ENCODE assay signal across 1 cellular context in genomic region chr3:51391075-51391565, GRCh38.
TF ChIP-seq lines count a peak whose summit lies in the region.

RBM15B (plus strand) TSS chr3:51391285; CDS start chr3:51391400, 115 bp downstream.

TF ChIP-seq in GM12878, 131 proteins besides CTCF, POLR2A, EP300 and RAD21 (continued from another document and continues in another):
- no peak for TF ChIP-seq SPI1 (IDR thresholded peaks at IDR 0.05; ENCODE audit: borderline replicate concordance, insufficient read depth, low read depth, low read length)
- TF ChIP-seq STAT1 (conservative IDR thresholded peaks at IDR 0.05) = no peak
- peak; percentile 98 for TF ChIP-seq YY1 (IDR thresholded peaks at IDR 0.05; ENCODE audit: low read depth, low read length)
- TF ChIP-seq BCL11A (IDR thresholded peaks at IDR 0.05; ENCODE audit: low read depth, low read length) = no peak
- no peak for TF ChIP-seq CHD1 (IDR thresholded peaks at IDR 0.05; ENCODE audit: low read depth, low read length)
- no peak for TF ChIP-seq ETV6 (conservative IDR thresholded peaks at IDR 0.05 in 1 of 2, IDR thresholded peaks at IDR 0.05 in 1 of 2; ENCODE audit: borderline replicate concordance in 1 of 2, low read depth in 1 of 2)
- TF ChIP-seq RELA (IDR thresholded peaks at IDR 0.05; ENCODE audit: borderline replicate concordance, partially characterized antibody) = peak; percentile 32
- TF ChIP-seq POU2F2 (IDR thresholded peaks at IDR 0.05; ENCODE audit: borderline replicate concordance, low read depth, low read length) = peak; percentile 45; the same call in 1 of the 3 replicates
- TF ChIP-seq IRF3 (IDR thresholded peaks at IDR 0.05) = no peak
- peak; percentile 68; the same call in 1 of the 2 replicates for TF ChIP-seq RUNX3 (IDR thresholded peaks at IDR 0.05; ENCODE audit: low read length)
- TF ChIP-seq SREBF1 (IDR thresholded peaks at IDR 0.05; ENCODE audit: low read length) = 0 out of 2 replicates have a peak, but pooled peaks have one; percentile 30
- TF ChIP-seq MYB (IDR thresholded peaks at IDR 0.05; ENCODE audit: borderline replicate concordance, low read depth, low read length) = no peak
- TF ChIP-seq POLR2AphosphoS2 (IDR thresholded peaks at IDR 0.05; ENCODE audit: low read depth, low read length) = peak; percentile 69; the same call in 1 of the 2 replicates
- TF ChIP-seq SMAD1 (IDR thresholded peaks at IDR 0.05; ENCODE audit: low read depth, partially characterized antibody) = no peak
- TF ChIP-seq IRF4 (IDR thresholded peaks at IDR 0.05; ENCODE audit: low read depth, low read length) = no peak
- TF ChIP-seq JUND (IDR thresholded peaks at IDR 0.05; ENCODE audit: low read depth, low read length) = peak; percentile 44; the same call in 1 of the 2 replicates
- no peak for TF ChIP-seq E4F1 (IDR thresholded peaks at IDR 0.05; ENCODE audit: borderline replicate concordance, partially characterized antibody)
- TF ChIP-seq REST (IDR thresholded peaks at IDR 0.05; ENCODE audit: low read depth, low read length) = 0 out of 2 replicates have a peak, but pooled peaks have one; percentile 4
- no peak for TF ChIP-seq SMAD5 (IDR thresholded peaks at IDR 0.05; ENCODE audit: low read depth)
- TF ChIP-seq TCF12 (IDR thresholded peaks at IDR 0.05; ENCODE audit: low read depth, low read length) = peak; percentile 43; the same call in 1 of the 2 replicates
- TF ChIP-seq FOS (IDR thresholded peaks at IDR 0.05; ENCODE audit: borderline replicate concordance, extremely low read depth, insufficient read length) = no peak
- TF ChIP-seq NBN (IDR thresholded peaks at IDR 0.05) = 0 out of 2 replicates have a peak, but pooled peaks have one; percentile 54
- TF ChIP-seq BCL3 (IDR thresholded peaks at IDR 0.05; ENCODE audit: borderline replicate concordance, insufficient read depth, low read depth, low read length, poor library complexity, severe bottlenecking) = peak; percentile 19
- TF ChIP-seq POLR2AphosphoS5 (IDR thresholded peaks at IDR 0.05; ENCODE audit: low read length) = peak; percentile 8; the same call in 1 of the 2 replicates
- TF ChIP-seq SKIL (IDR thresholded peaks at IDR 0.05; ENCODE audit: low read depth, poor library complexity, severe bottlenecking) = no peak
- TF ChIP-seq NRF1 (conservative IDR thresholded peaks at IDR 0.05; ENCODE audit: low read depth, low read length) = no peak
- TF ChIP-seq ZZZ3 (IDR thresholded peaks at IDR 0.05; ENCODE audit: control insufficient read depth, insufficient read length, low read depth) = no peak
- TF ChIP-seq BCLAF1 (IDR thresholded peaks at IDR 0.05) = no peak
- no peak for TF ChIP-seq E2F4 (IDR thresholded peaks at IDR 0.05; ENCODE audit: low read depth, low read length)
- peak; percentile 96 for TF ChIP-seq USF1 (IDR thresholded peaks at IDR 0.05; ENCODE audit: borderline replicate concordance, extremely low read length, insufficient read depth, low read depth, low read length)
- no peak for TF ChIP-seq ZBTB11 (CRISPR knock-in tag; IDR thresholded peaks at IDR 0.05)
